Comparison of ENCODE assay signal across 24 cellular contexts in genomic region chr5:129099184-129099570, GRCh38. TPM values are rescaled to one million over a fixed set of nuclear protein-coding genes. Genes with fewer than 3 reads are reported as not detected.
A peak's percentile ranks its signal among the peaks of the same experiment; 100 is the strongest.
DNase-seq lines count a peak whose midpoint lies in the region; ATAC-seq and TF ChIP-seq lines count a peak whose summit lies in the region.
"Had no signal": no experiment of that assay in that cellular context is flagged by ENCODE, and none has a peak within 500 bp of the region (broad histone marks: within the 10 kb centered on the region; RNA-seq: fewer than 3 reads in every experiment).

No MANE protein-coding gene starts in this region.

- H3K27me3 ChIP-seq in heart left ventricle (no peaks in the 10 kb centered on the region), adipocyte (replicated peaks; ENCODE audit: control insufficient read depth, insufficient read depth, low read length) (no peaks in the 10 kb centered on the region), gastrocnemius medialis (no peaks in the 10 kb centered on the region), tibial artery (no peaks in the 10 kb centered on the region)

- H3K27ac ChIP-seq in heart left ventricle (peak overlapping the region in 11 of 12 donors; percentile 8 to 97 (median 90)), gastrocnemius medialis (peak overlapping the region; percentile 51 to 89 (median 74)), tibial artery (no peak overlapping the region)
- H3K27ac ChIP-seq: coronary artery, SK-N-MC had no signal

- DNase-seq in heart left ventricle (no peak), Right ventricle myocardium superior (no peak), adipocyte (ENCODE audit: low read depth) (no peak), gastrocnemius medialis (no peak), tibial artery (no peak)
- DNase-seq: activated gamma-delta T cell treated with Interleukin-2 at 50 U/mL for 16 hours; activated T-cell treated with anti-CD3 and anti-CD28 coated beads, Interleukin-2, amount 50 U/mL, for 24 hours; CD4-positive, alpha-beta T cell; effector memory CD4-positive, alpha-beta T cell; erythroblast; kidney glomerular epithelial cell; mammary epithelial cell; NCI-H1105; NCI-H187 treated with DMSO at 0.1 percent for 48 hours; NCI-H524; stimulated activated CD4-positive, alpha-beta T cell treated with anti-CD3 and anti-CD28 coated beads, Interleukin-15, amount 100 ng/mL, for 24 hours; substantia nigra had no signal

- peaks cover 4 to 78% (median 38%) of the 10 kb centered on the region in 12 donors for H3K4me1 ChIP-seq in heart left ventricle
- peaks cover 40% of the 10 kb centered on the region for H3K4me1 ChIP-seq in adipocyte (ENCODE audit: control insufficient read depth, insufficient read depth, low read length)
- H3K4me1 ChIP-seq in gastrocnemius medialis, result peaks cover 52 to 56% of the 10 kb centered on the region in 2 donors
- peaks cover 0 to 12% (median 3%) of the 10 kb centered on the region in 4 donors for H3K4me1 ChIP-seq in tibial artery

- H3K9me3 Mint-ChIP-seq in stimulated activated memory B cell treated with anti-CD40 and anti-IgM and Interleukin-4, amounts not matched to agents 10 μg/mL and 1 μg/mL and 100 μg/mL, for 72 hours, result no peaks in the 10 kb centered on the region
- H3K9me3 Mint-ChIP-seq: activated T-cell treated with anti-CD3 and anti-CD28 coated beads, Interleukin-2, amount 50 U/mL, for 24 hours; CD4-positive, alpha-beta T cell; nephron; stimulated activated effector memory CD8-positive, alpha-beta T cell treated with anti-CD3 and anti-CD28 coated beads, Interleukin-12 subunit alpha, Interleukin-12 subunit beta, amount 100 ng/mL, for 72 hours had no signal

- H3K4me3 Mint-ChIP-seq in stimulated activated memory B cell treated with anti-CD40 and anti-IgM and Interleukin-4, amounts not matched to agents 10 μg/mL and 1 μg/mL and 100 μg/mL, for 72 hours, result no peak overlapping the region
- H3K4me3 Mint-ChIP-seq: activated T-cell treated with anti-CD3 and anti-CD28 coated beads, Interleukin-2, amount 50 U/mL, for 24 hours; CD4-positive, alpha-beta T cell; nephron; stimulated activated effector memory CD8-positive, alpha-beta T cell treated with anti-CD3 and anti-CD28 coated beads, Interleukin-12 subunit alpha, Interleukin-12 subunit beta, amount 100 ng/mL, for 72 hours had no signal

- ATAC-seq in heart left ventricle, result no peak
- no peak for ATAC-seq in Right ventricle myocardium superior (ENCODE audit: poor library complexity)
- peak; percentile 40 for ATAC-seq in HG03060 (IDR thresholded peaks at IDR 0.05; ENCODE audit: low read depth, unreplicated experiment)
- ATAC-seq in gastrocnemius medialis, result no peak
- no peak for ATAC-seq in GM18909 (IDR thresholded peaks at IDR 0.05; ENCODE audit: poor library complexity, unreplicated experiment)
- ATAC-seq in stimulated activated memory B cell treated with anti-CD40 and anti-IgM and Interleukin-4, amounts not matched to agents 10 μg/mL and 1 μg/mL and 100 μg/mL, for 72 hours, result no peak
- ATAC-seq: stimulated activated effector memory CD8-positive, alpha-beta T cell treated with anti-CD3 and anti-CD28 coated beads, Interleukin-12 subunit alpha, Interleukin-12 subunit beta, amount 100 ng/mL, for 72 hours had no signal

- H3K4me3 ChIP-seq in heart left ventricle, result peak overlapping the region in 4 of 12 donors; percentile 15 to 95 (median 51)
- peak overlapping the region; percentile 46 for H3K4me3 ChIP-seq in adipocyte (ENCODE audit: low read length)
- no peak overlapping the region for H3K4me3 ChIP-seq in gastrocnemius medialis
- H3K4me3 ChIP-seq in tibial artery, result no peak overlapping the region
- H3K4me3 ChIP-seq: coronary artery, SK-N-MC had no signal

- H3K27me3 Mint-ChIP-seq in stimulated activated memory B cell treated with anti-CD40 and anti-IgM and Interleukin-4, amounts not matched to agents 10 μg/mL and 1 μg/mL and 100 μg/mL, for 72 hours, result no peaks in the 10 kb centered on the region
- H3K27me3 Mint-ChIP-seq: activated T-cell treated with anti-CD3 and anti-CD28 coated beads, Interleukin-2, amount 50 U/mL, for 24 hours; CD4-positive, alpha-beta T cell had no signal

- H3K36me3 Mint-ChIP-seq in stimulated activated memory B cell treated with anti-CD40 and anti-IgM and Interleukin-4, amounts not matched to agents 10 μg/mL and 1 μg/mL and 100 μg/mL, for 72 hours, result no peaks in the 10 kb centered on the region

- H3K27ac Mint-ChIP-seq in stimulated activated memory B cell treated with anti-CD40 and anti-IgM and Interleukin-4, amounts not matched to agents 10 μg/mL and 1 μg/mL and 100 μg/mL, for 72 hours, result no peak overlapping the region
- H3K27ac Mint-ChIP-seq: activated T-cell treated with anti-CD3 and anti-CD28 coated beads, Interleukin-2, amount 50 U/mL, for 24 hours; CD4-positive, alpha-beta T cell; nephron; stimulated activated effector memory CD8-positive, alpha-beta T cell treated with anti-CD3 and anti-CD28 coated beads, Interleukin-12 subunit alpha, Interleukin-12 subunit beta, amount 100 ng/mL, for 72 hours had no signal

- TF ChIP-seq POLR2A in heart left ventricle (IDR thresholded peaks at IDR 0.05) (no peak), gastrocnemius medialis (IDR thresholded peaks at IDR 0.05) (no peak)

- H3K36me3 ChIP-seq in heart left ventricle, result no peaks in the 10 kb centered on the region
- no peaks in the 10 kb centered on the region for H3K36me3 ChIP-seq in adipocyte (ENCODE audit: control insufficient read depth, insufficient read depth, low read length, severe bottlenecking)
- H3K36me3 ChIP-seq in gastrocnemius medialis, result no peaks in the 10 kb centered on the region
- no peaks in the 10 kb centered on the region for H3K36me3 ChIP-seq in tibial artery

- WGBS in heart left ventricle, 4 donors, result 0 to 71% (median 36%) methylated on average over 1 of the region's 1 CpG

- H3K9ac ChIP-seq in adipocyte (ENCODE audit: low read length), result no peak overlapping the region

- H3K9me3 ChIP-seq in heart left ventricle, result no peaks in the 10 kb centered on the region
- no peaks in the 10 kb centered on the region for H3K9me3 ChIP-seq in adipocyte (ENCODE audit: control insufficient read depth, low read length)
- no peaks in the 10 kb centered on the region for H3K9me3 ChIP-seq in gastrocnemius medialis
- H3K9me3 ChIP-seq in tibial artery, result no peaks in the 10 kb centered on the region

- H3K4me1 Mint-ChIP-seq in stimulated activated memory B cell treated with anti-CD40 and anti-IgM and Interleukin-4, amounts not matched to agents 10 μg/mL and 1 μg/mL and 100 μg/mL, for 72 hours, result peaks cover 14% of the 10 kb centered on the region

- in situ Hi-C loops in gastrocnemius medialis (cut with MboI; ENCODE audit: low sequenced_read_pairs in 4 of 4), result no loop called here

- intact Hi-C loops in heart left ventricle (cut with DNase I) (loop anchor here in 1 of 10 donors (10.0 kb wide), 1 partner anchor 174 kb away; no protein-coding TSS in a partner anchor), Right ventricle myocardium superior (cut with DNase I) (no loop called here), gastrocnemius medialis (cut with DNase I; ENCODE audit: low total_unique reads) (loop anchor here (10.0 kb wide), 2 partner anchors 194 to 1224 kb away; no protein-coding TSS in a partner anchor), tibial artery (cut with DNase I; ENCODE audit: low total_unique reads) (no loop called here)

- no peak for TF ChIP-seq CTCF in heart left ventricle (IDR thresholded peaks at IDR 0.05)
- TF ChIP-seq CTCF in gastrocnemius medialis (IDR thresholded peaks at IDR 0.05 in 4 of 5, conservative IDR thresholded peaks at IDR 0.05 in 1 of 5), result no peak
- no peak for TF ChIP-seq CTCF in tibial artery (IDR thresholded peaks at IDR 0.05)

RNA-seq across cellular contexts. Expression of gene ISOC1, which starts 4.6 kb away (rescaled TPM):
- total RNA-seq in heart left ventricle (10 to 100 TPM; 44.8 to 98.6 (median 73.8) TPM), Right ventricle myocardium superior (113 TPM), gastrocnemius medialis (10 to 100 TPM; 11.0 to 14.0 (median 12.9) TPM)
- polyA plus RNA-seq in heart left ventricle, result 10 to 100 TPM; 42.3 to 48.9 TPM

Comparison
In these comparisons a context has a peak if more than half of its experiments do, and no peak if none do; other contexts are left out.
1. H3K27ac ChIP-seq: peak in heart left ventricle (11 of 12) and gastrocnemius medialis (4 of 4); none in tibial artery (0 of 2).